In the genomic region with DNA sequence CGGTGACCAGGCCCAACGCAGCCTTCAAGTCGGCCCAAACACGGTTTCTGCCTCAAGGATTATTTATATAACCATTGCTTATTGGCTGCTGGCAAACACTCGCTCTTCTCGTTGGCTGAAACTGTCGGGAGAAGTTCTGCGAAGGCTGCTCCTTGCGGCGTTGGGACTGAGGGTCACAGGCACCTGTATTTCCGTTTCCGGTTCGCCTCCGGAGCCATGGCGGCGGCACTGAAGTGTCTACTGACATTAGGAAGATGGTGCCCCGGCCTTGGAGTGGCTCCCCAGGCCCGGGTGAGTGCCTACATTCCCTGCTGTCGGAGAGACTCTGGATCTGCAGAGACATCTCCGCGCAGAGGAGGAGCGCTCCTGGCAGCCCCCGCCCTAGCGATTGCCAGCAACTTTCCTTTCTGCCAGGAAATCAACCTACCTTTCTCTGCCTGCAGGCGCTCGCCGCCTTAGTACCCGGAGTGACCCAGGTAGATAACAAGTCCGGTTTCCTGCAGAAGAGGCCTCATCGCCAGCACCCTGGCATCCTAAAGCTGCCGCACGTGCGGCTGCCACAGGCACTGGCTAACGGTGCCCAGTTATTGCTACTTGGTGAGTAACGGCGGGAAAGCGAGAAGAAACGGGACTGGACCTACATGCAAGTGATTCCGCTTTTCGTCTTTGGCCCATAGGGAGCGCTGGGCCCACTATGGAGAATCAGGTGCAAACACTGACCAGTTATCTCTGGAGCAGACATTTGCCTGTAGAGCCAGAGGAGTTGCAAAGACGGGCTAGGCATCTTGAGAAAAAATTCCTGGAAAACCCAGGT, we compare ENCODE assay signal across 8 cellular contexts. TPM values are rescaled to one million over a fixed set of nuclear protein-coding genes. Genes with fewer than 3 reads are reported as not detected.
DNase-seq lines count a peak whose midpoint lies in the region; ATAC-seq and TF ChIP-seq lines count a peak whose summit lies in the region.

A gene with protein sequence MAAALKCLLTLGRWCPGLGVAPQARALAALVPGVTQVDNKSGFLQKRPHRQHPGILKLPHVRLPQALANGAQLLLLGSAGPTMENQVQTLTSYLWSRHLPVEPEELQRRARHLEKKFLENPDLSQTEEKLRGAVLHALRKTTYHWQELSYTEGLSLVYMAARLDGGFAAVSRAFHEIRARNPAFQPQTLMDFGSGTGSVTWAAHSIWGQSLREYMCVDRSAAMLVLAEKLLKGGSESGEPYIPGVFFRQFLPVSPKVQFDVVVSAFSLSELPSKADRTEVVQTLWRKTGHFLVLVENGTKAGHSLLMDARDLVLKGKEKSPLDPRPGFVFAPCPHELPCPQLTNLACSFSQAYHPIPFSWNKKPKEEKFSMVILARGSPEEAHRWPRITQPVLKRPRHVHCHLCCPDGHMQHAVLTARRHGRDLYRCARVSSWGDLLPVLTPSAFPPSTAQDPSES (plus strand): TSS at position 194 of the 814 bp plus-strand sequence. CDS start 23 bp downstream, at position 217.

- H3K4me1 Mint-ChIP-seq in activated naive CD8-positive, alpha-beta T cell (ENCODE audit: low read depth), result peaks cover 24% of the 10 kb centered on the region
- H3K4me1 Mint-ChIP-seq in glutamatergic neuron (ENCODE audit: low read depth, unreplicated experiment), result peaks cover 1% of the 10 kb centered on the region

- H3K79me2 ChIP-seq in osteoblast (ENCODE audit: insufficient read depth, low read length), result peaks cover 21% of the 10 kb centered on the region

- H3K36me3 Mint-ChIP-seq in activated naive CD8-positive, alpha-beta T cell, result peaks cover 2% of the 10 kb centered on the region
- no peaks in the 10 kb centered on the region for H3K36me3 Mint-ChIP-seq in glutamatergic neuron (ENCODE audit: unreplicated experiment)

- TF ChIP-seq POLR2A in GM10847 (IDR thresholded peaks at IDR 0.05; ENCODE audit: extremely low read depth, insufficient read length), result peak; percentile 74

- H4K20me1 ChIP-seq in osteoblast (ENCODE audit: insufficient read depth, low read length), result peaks cover 8% of the 10 kb centered on the region

- TF ChIP-seq CTCF in glutamatergic neuron (IDR thresholded peaks at IDR 0.05; ENCODE audit: partially characterized antibody, unreplicated experiment) (peak; percentile 32), osteoblast (IDR thresholded peaks at IDR 0.05; ENCODE audit: extremely low read depth, low read depth, low read length) (peak; percentile 50), thoracic aorta (IDR thresholded peaks at IDR 0.05) (no peak)

- H3K27ac Mint-ChIP-seq in activated naive CD8-positive, alpha-beta T cell, result peak within 1 kb of the TSS; percentile 91
- peak within 1 kb of the TSS; percentile 34 for H3K27ac Mint-ChIP-seq in glutamatergic neuron (ENCODE audit: unreplicated experiment)

- H3K27ac ChIP-seq in osteoblast (ENCODE audit: low read depth, low read length) (peak within 1 kb of the TSS; percentile 54), thoracic aorta (peak within 1 kb of the TSS; percentile 77 to 88)

- no peaks in the 10 kb centered on the region for H3K27me3 Mint-ChIP-seq in activated naive CD8-positive, alpha-beta T cell
- peaks cover 2% of the 10 kb centered on the region for H3K27me3 Mint-ChIP-seq in glutamatergic neuron (ENCODE audit: unreplicated experiment)

- H3K4me3 ChIP-seq in osteoblast (ENCODE audit: insufficient read depth, low read length) (peak within 1 kb of the TSS; percentile 87), thoracic aorta (peak within 1 kb of the TSS; percentile 88)

- ATAC-seq in HG02588 (IDR thresholded peaks at IDR 0.05; ENCODE audit: unreplicated experiment) (peak; percentile 95), thoracic aorta (ENCODE audit: insufficient number of reproducible peaks, low FRiP score, low read depth) (peak; percentile 87)

- H3K4me2 ChIP-seq in osteoblast (ENCODE audit: insufficient read depth, low read length), result peak within 1 kb of the TSS; percentile 96

- H3K27me3 ChIP-seq in osteoblast (ENCODE audit: insufficient read depth, low read length) (no peaks in the 10 kb centered on the region), thoracic aorta (replicated peaks; ENCODE audit: insufficient read depth) (no peaks in the 10 kb centered on the region)

- peak within 1 kb of the TSS; percentile 95 for H3K4me3 Mint-ChIP-seq in activated naive CD8-positive, alpha-beta T cell
- peak within 1 kb of the TSS; percentile 93 for H3K4me3 Mint-ChIP-seq in glutamatergic neuron (ENCODE audit: unreplicated experiment)

- H3K36me3 ChIP-seq in osteoblast (ENCODE audit: insufficient read depth, low read length) (peaks cover 31% of the 10 kb centered on the region), thoracic aorta (peaks cover 25% of the 10 kb centered on the region)

- no peaks in the 10 kb centered on the region for H3K9me3 Mint-ChIP-seq in activated naive CD8-positive, alpha-beta T cell (ENCODE audit: low read depth)
- H3K9me3 Mint-ChIP-seq in glutamatergic neuron (ENCODE audit: unreplicated experiment), result peaks cover 2% of the 10 kb centered on the region

- H2AFZ ChIP-seq in osteoblast (ENCODE audit: low read length), result peak within 1 kb of the TSS; percentile 99

- H3K9me3 ChIP-seq in osteoblast (ENCODE audit: low read depth, low read length) (no peaks in the 10 kb centered on the region), thoracic aorta (no peaks in the 10 kb centered on the region)

- H3K4me1 ChIP-seq in osteoblast (ENCODE audit: insufficient read depth, low read length), result peaks cover 30% of the 10 kb centered on the region
- H3K4me1 ChIP-seq in thoracic aorta (ENCODE audit: control insufficient read depth in 1 of 2, low read depth in 2 of 2), result peaks cover 34 to 52% of the 10 kb centered on the region in 2 donors

- peak; percentile 88 for DNase-seq in NCI-H1048 (lab: John Stamatoyannopoulos, UW)
- peak; percentile 76 for DNase-seq in SKM-1 treated with dmso at 0.1 percent for 144 hours (lab: John Stamatoyannopoulos, UW; ENCODE audit: unreplicated experiment)
- DNase-seq in glutamatergic neuron, result peak; percentile 84
- DNase-seq in osteoblast (ENCODE audit: insufficient read length, low spot score, missing footprints), result peak; percentile 93
- DNase-seq in thoracic aorta (ENCODE audit: low spot score), result peak; percentile 83

RNA-seq across cellular contexts. Expression of the gene that starts here (rescaled TPM):
- total RNA-seq in glutamatergic neuron (ENCODE audit: unreplicated experiment) (81.5 TPM), osteoblast (43.3 and 50.3 TPM in 2 replicates), thoracic aorta (100 to 1,000 TPM in 1 of 2 donors, 10 to 100 TPM in 1; 94.8 to 141 TPM)

Comparison
In these comparisons a context has a peak if more than half of its experiments do, and no peak if none do; other contexts are left out.
1. Peak in every context shown above with its lines: DNase-seq, ATAC-seq, H3K4me3 ChIP-seq and H3K27ac ChIP-seq.